15 cellular contexts compared by ENCODE assay signal in genomic region chr10:98423691-98424120, GRCh38. TPM values are rescaled to one million over a fixed set of nuclear protein-coding genes. Genes with fewer than 3 reads are reported as not detected.
A peak's percentile ranks its signal among the peaks of the same experiment; 100 is the strongest.
DNase-seq lines count a peak whose midpoint lies in the region; TF ChIP-seq lines count a peak whose summit lies in the region.
"Had no signal": no experiment of that assay in that cellular context is flagged by ENCODE, and none has a peak within 500 bp of the region (broad histone marks: within the 10 kb centered on the region; RNA-seq: fewer than 3 reads in every experiment).

No MANE protein-coding gene starts in this region.

- H2BK15ac ChIP-seq in neuronal stem cell (ENCODE audit: low read length), result no peak overlapping the region

- H4K91ac ChIP-seq in neuronal stem cell (ENCODE audit: low read depth, low read length, poor library complexity), result no peak overlapping the region

- no peak overlapping the region for H3K9ac ChIP-seq in neuronal stem cell (ENCODE audit: low read depth, low read length, poor library complexity)

- no peak overlapping the region for H2BK12ac ChIP-seq in neuronal stem cell (ENCODE audit: low read length)

- no peak overlapping the region for H3K14ac ChIP-seq in neuronal stem cell (ENCODE audit: low read length)

- H3K4me3 Mint-ChIP-seq in chondrocyte (ENCODE audit: unreplicated experiment), result no peak overlapping the region
- H3K4me3 Mint-ChIP-seq: naive B cell had no signal

- no peak overlapping the region for H2BK5ac ChIP-seq in neuronal stem cell (ENCODE audit: low read length)

- H3K27me3 ChIP-seq in neuronal stem cell (ENCODE audit: control insufficient read depth in 3 of 3, insufficient read depth in 3 of 3, low read depth in 1 of 3, low read length in 3 of 3), result no peaks in the 10 kb centered on the region

- H3K18ac ChIP-seq in neuronal stem cell (ENCODE audit: low read length), result no peak overlapping the region

- no peaks in the 10 kb centered on the region for H3K9me3 Mint-ChIP-seq in chondrocyte (ENCODE audit: low read depth)
- H3K9me3 Mint-ChIP-seq: naive B cell had no signal

- peaks cover under 1 to 30% of the 10 kb centered on the region in 2 donors for H3K36me3 ChIP-seq in neuronal stem cell (replicated peaks in 1 of 2; ENCODE audit: control insufficient read depth in 2 of 2, insufficient read depth in 2 of 2, low read length in 2 of 2)

- no peak overlapping the region for H2BK120ac ChIP-seq in neuronal stem cell (ENCODE audit: low read depth, low read length)

- H3K9me3 ChIP-seq in neuronal stem cell (replicated peaks in 1 of 2; ENCODE audit: control insufficient read depth in 2 of 2, insufficient read depth in 1 of 2, low read depth in 1 of 2, low read length in 2 of 2), result no peaks in the 10 kb centered on the region
- H3K9me3 ChIP-seq: thoracic aorta had no signal

- H3K23ac ChIP-seq in neuronal stem cell (ENCODE audit: low read depth, low read length, poor library complexity), result peak overlapping the region; percentile 61

- H3K4me3 ChIP-seq in LNCaP clone FGC (ENCODE audit: low read depth, low read length), result no peak overlapping the region
- no peak overlapping the region for H3K4me3 ChIP-seq in neuronal stem cell (ENCODE audit: low read length in 2 of 2)
- H3K4me3 ChIP-seq: GM12878, thoracic aorta had no signal

- no CpG with 5 or more reads among the region's 9 CpGs for WGBS in neuronal stem cell (ENCODE audit: extremely low coverage in 2 of 2, insufficient read length in 2 of 2, insufficient replicate concordance in 1 of 2), 2 donors

- H3K27ac Mint-ChIP-seq in chondrocyte (ENCODE audit: unreplicated experiment), result no peak overlapping the region

- no peaks in the 10 kb centered on the region for H3K27me3 Mint-ChIP-seq in chondrocyte (ENCODE audit: low read depth)
- H3K27me3 Mint-ChIP-seq: naive B cell had no signal

- no peak overlapping the region for H2AK5ac ChIP-seq in neuronal stem cell (ENCODE audit: low read depth, low read length)

- H3K4me1 Mint-ChIP-seq in chondrocyte (ENCODE audit: low read depth), result no peaks in the 10 kb centered on the region
- H3K4me1 Mint-ChIP-seq: naive B cell had no signal

- TF ChIP-seq CTCF in LNCaP clone FGC (IDR thresholded peaks at IDR 0.05; ENCODE audit: control insufficient read depth, extremely low read depth, insufficient read depth), result peak; percentile 86
- TF ChIP-seq CTCF in chondrocyte (IDR thresholded peaks at IDR 0.05), result peak; percentile 48

- no peak overlapping the region for H2AFZ ChIP-seq in neuronal stem cell (ENCODE audit: low read length)

- no peaks in the 10 kb centered on the region for H3K4me1 ChIP-seq in neuronal stem cell (ENCODE audit: control insufficient read depth in 2 of 2, insufficient read depth in 1 of 2, low read depth in 1 of 2, low read length in 2 of 2)

- peak; percentile 34 for DNase-seq in DMS53 (lab: John Stamatoyannopoulos, UW)
- DNase-seq in DMS53 treated with DMSO at 0.1 percent for 48 hours (lab: John Stamatoyannopoulos, UW; ENCODE audit: unreplicated experiment), result no peak
- no peak for DNase-seq in LNCaP clone FGC (ENCODE audit: low read depth)
- DNase-seq in chondrocyte (ENCODE audit: low spot score), result no peak
- no peak for DNase-seq in neuronal stem cell (ENCODE audit: low spot score)
- no peak for DNase-seq in NCI-H187 (lab: John Stamatoyannopoulos, UW)
- DNase-seq in HPDE6-E6E7 (ENCODE audit: extremely low spot score), result no peak
- no peak for DNase-seq in NCI-H446 (lab: John Stamatoyannopoulos, UW)
- DNase-seq: activated CD8-positive, alpha-beta memory T cell treated with anti-CD3 and anti-CD28 coated beads, Interleukin-2, amount 50 U/mL, for 4 hours; foreskin fibroblast; naive B cell; NCI-H2029 had no signal

- H4K8ac ChIP-seq in neuronal stem cell (ENCODE audit: low read depth, low read length), result no peak overlapping the region

- H3K4me2 ChIP-seq in neuronal stem cell (ENCODE audit: insufficient read depth, low read length, poor library complexity, severe bottlenecking), result no peak overlapping the region

- no peaks in the 10 kb centered on the region for H3K79me1 ChIP-seq in neuronal stem cell (ENCODE audit: low read depth, low read length)

- H3K4ac ChIP-seq in neuronal stem cell (ENCODE audit: low read length), result no peak overlapping the region

- H3K27ac ChIP-seq in neuronal stem cell (replicated peaks; ENCODE audit: low read length), result no peak overlapping the region
- H3K27ac ChIP-seq: 22Rv1, thoracic aorta had no signal

- peaks cover 11% of the 10 kb centered on the region for H3K36me3 Mint-ChIP-seq in chondrocyte (ENCODE audit: low read depth)

RNA-seq across cellular contexts. Expression of gene PYROXD2, which starts 8.7 kb away (rescaled TPM):
- total RNA-seq in chondrocyte, result 5.6 to 9.4 TPM (median 8.3 TPM) in 3 replicates
- 6.1 TPM for polyA plus RNA-seq in neuronal stem cell (2013, experiment 1 of 2)
- 6.9 TPM for polyA plus RNA-seq in neuronal stem cell (2013, experiment 2 of 2)

RNA-seq across cellular contexts. Expression of gene HPS1, which starts 23.0 kb away (rescaled TPM):
- 40.6 to 50.5 TPM (median 49.0 TPM) in 3 replicates for total RNA-seq in chondrocyte
- polyA plus RNA-seq in neuronal stem cell (2013, experiment 1 of 2), result 34.3 TPM
- polyA plus RNA-seq in neuronal stem cell (2013, experiment 2 of 2), result 34.4 TPM
